11 cellular contexts compared by ENCODE assay signal in the genomic region with DNA sequence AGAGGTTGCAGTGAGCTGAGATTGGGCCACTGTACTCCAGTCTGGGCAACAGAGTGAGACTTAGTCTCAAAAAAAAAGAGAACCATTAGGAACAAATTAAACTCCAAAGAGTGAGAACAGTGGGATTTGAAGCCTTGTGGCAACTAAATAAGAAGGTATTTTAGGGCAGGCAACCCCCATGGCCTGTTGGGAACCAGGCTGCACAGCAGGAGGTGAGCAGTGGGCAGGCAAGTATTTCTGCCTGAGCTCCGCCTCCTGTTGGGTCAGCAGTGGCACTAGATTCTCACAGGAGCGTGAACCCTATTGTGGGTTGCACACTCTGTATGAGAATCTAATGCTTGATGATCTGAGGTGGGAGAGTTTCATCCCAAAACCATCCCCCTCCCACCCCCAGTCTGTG.
"Had no signal": no experiment of that assay in that cellular context is flagged by ENCODE, and none has a peak within 500 bp of the region (broad histone marks: within the 10 kb centered on the region; RNA-seq: fewer than 3 reads in every experiment).

No MANE protein-coding gene starts in this region.

- H3K27ac ChIP-seq: brain microvascular endothelial cell, thoracic aorta had no signal

- H3K9me3 ChIP-seq: pancreas, thoracic aorta had no signal

- H3K4me3 ChIP-seq: pancreas, thoracic aorta had no signal

- H3K36me3 ChIP-seq: brain microvascular endothelial cell, pancreas, thoracic aorta had no signal

- H3K27me3 ChIP-seq: brain microvascular endothelial cell, pancreas had no signal

- DNase-seq: activated CD4-positive, CD25-positive, alpha-beta regulatory T cell treated with anti-CD3 and anti-CD28 coated beads, Interleukin-2, amount 50 U/mL, for 72 hours; activated naive CD4-positive, alpha-beta T cell; activated naive CD8-positive, alpha-beta T cell treated with anti-CD3 and anti-CD28 coated beads, Interleukin-2, amount 10 ng/mL, durations not matched to agents 7 days and 5 days; brain microvascular endothelial cell; cerebellar nuclear complex; dermis blood vessel endothelial cell; immature natural killer cell; naive thymus-derived CD4-positive, alpha-beta T cell; pancreas; stimulated activated naive CD8-positive, alpha-beta T cell treated with anti-CD3 and anti-CD28 coated beads, Interleukin-15, Interleukin-2, amounts not matched to agents 100 U/mL and 50 U/mL, for 24 hours had no signal

- ATAC-seq: naive thymus-derived CD4-positive, alpha-beta T cell; stimulated activated naive CD8-positive, alpha-beta T cell treated with anti-CD3 and anti-CD28 coated beads, Interleukin-15, Interleukin-2, amounts not matched to agents 100 U/mL and 50 U/mL, for 24 hours had no signal
